In the genomic region with DNA sequence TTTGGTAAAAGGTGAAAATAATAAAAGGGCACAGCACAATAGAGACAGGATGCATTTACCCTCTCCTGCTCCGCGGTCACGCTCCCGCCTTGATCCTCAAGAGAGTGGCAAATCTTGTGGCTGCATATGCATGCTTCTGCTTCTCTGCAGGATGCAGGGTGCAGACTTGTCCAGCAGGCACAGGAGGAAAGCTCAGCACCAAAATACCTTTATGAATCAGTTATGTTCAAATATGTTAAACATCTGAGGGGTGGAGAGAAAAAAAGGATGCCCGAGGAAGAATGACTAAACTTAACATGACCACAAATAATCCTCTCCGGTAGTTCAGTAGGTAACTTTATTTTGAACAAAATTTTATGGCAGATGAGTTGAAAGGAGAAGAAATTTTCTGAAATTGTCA, we compare ENCODE assay signal across 26 cellular contexts.
A peak's percentile ranks its signal among the peaks of the same experiment; 100 is the strongest.
DNase-seq lines count a peak whose midpoint lies in the region; FAIRE-seq and TF ChIP-seq lines count a peak whose summit lies in the region.
"Had no signal": no experiment of that assay in that cellular context is flagged by ENCODE, and none has a peak within 500 bp of the region (broad histone marks: within the 10 kb centered on the region; RNA-seq: fewer than 3 reads in every experiment).

No MANE protein-coding gene starts in this region.

- H3K4me2 ChIP-seq in keratinocyte (ENCODE audit: control insufficient read depth, extremely low read depth, insufficient read depth, low read depth, low read length) (peak overlapping the region; percentile 78), neuronal stem cell (ENCODE audit: insufficient read depth, low read length, poor library complexity, severe bottlenecking) (no peak overlapping the region)

- H4K8ac ChIP-seq in neuronal stem cell (ENCODE audit: low read depth, low read length): no peak overlapping the region

- no CpG with 5 or more reads among the region's 6 CpGs for WGBS in neuronal stem cell (ENCODE audit: extremely low coverage in 2 of 2, insufficient read length in 2 of 2, insufficient replicate concordance in 1 of 2), 2 donors

- H3K23ac ChIP-seq in neuronal stem cell (ENCODE audit: low read depth, low read length, poor library complexity): no peak overlapping the region

- H3K4ac ChIP-seq in neuronal stem cell (ENCODE audit: low read length): no peak overlapping the region

- no peaks in the 10 kb centered on the region for H3K9me3 Mint-ChIP-seq in activated naive CD8-positive, alpha-beta T cell treated with anti-CD3 and anti-CD28 coated beads for 36 hours
- H3K9me3 Mint-ChIP-seq: activated CD4-positive, alpha-beta memory T cell treated with anti-CD3 and anti-CD28 coated beads for 36 hours; activated naive CD4-positive, alpha-beta T cell treated with anti-CD3 and anti-CD28 coated beads, Interleukin-2, amount 10 ng/mL, durations not matched to agents 7 days and 5 days; dendritic cell treated with granulocyte-macrophage colony-stimulating factor and Interleukin-4, amounts not matched to agents 40 ng/mL and 50 ng/mL, for 4 days had no signal

- no peak overlapping the region for H2BK12ac ChIP-seq in neuronal stem cell (ENCODE audit: low read length)

- no peaks in the 10 kb centered on the region for H3K79me2 ChIP-seq in keratinocyte (ENCODE audit: control insufficient read depth, insufficient read depth, low read length)

- H3K27me3 Mint-ChIP-seq in activated naive CD8-positive, alpha-beta T cell treated with anti-CD3 and anti-CD28 coated beads for 36 hours: no peaks in the 10 kb centered on the region
- H3K27me3 Mint-ChIP-seq: activated CD4-positive, alpha-beta memory T cell treated with anti-CD3 and anti-CD28 coated beads for 36 hours; activated naive CD4-positive, alpha-beta T cell treated with anti-CD3 and anti-CD28 coated beads, Interleukin-2, amount 10 ng/mL, durations not matched to agents 7 days and 5 days; activated T-cell treated with anti-CD3 and anti-CD28 coated beads, Interleukin-2, amount 50 U/mL, for 24 hours; CD8-positive, alpha-beta memory T cell; dendritic cell treated with granulocyte-macrophage colony-stimulating factor and Interleukin-4, amounts not matched to agents 40 ng/mL and 50 ng/mL, for 4 days had no signal

- DNase-seq in AG08396 (ENCODE audit: low spot score): peak; percentile 12
- DNase-seq in HPDE6-E6E7 (ENCODE audit: extremely low spot score): peak; percentile 48
- peak; percentile 16 for DNase-seq in amniotic epithelial cell (ENCODE audit: low read depth)
- peak; percentile 76 for DNase-seq in keratinocyte (ENCODE audit: low read depth, low spot score)
- DNase-seq in activated naive CD8-positive, alpha-beta T cell treated with anti-CD3 and anti-CD28 coated beads for 36 hours: no peak
- no peak for DNase-seq in neuronal stem cell (ENCODE audit: low spot score)
- no peak for DNase-seq in NCI-H748 treated with DMSO at 0.1 percent for 48 hours (lab: John Stamatoyannopoulos, UW)
- no peak for DNase-seq in foreskin melanocyte
- DNase-seq: activated CD4-positive, alpha-beta memory T cell treated with anti-CD3 and anti-CD28 coated beads for 36 hours; activated naive CD4-positive, alpha-beta T cell treated with anti-CD3 and anti-CD28 coated beads, Interleukin-2, amount 10 ng/mL, durations not matched to agents 7 days and 5 days; activated T-cell treated with anti-CD3 and anti-CD28 coated beads, Interleukin-2, amount 50 U/mL, for 24 hours; CD8-positive, alpha-beta memory T cell; H7; left ventricle myocardium superior; MM.1S; NCI-H187; NCI-H446 treated with DMSO at 0.1 percent for 48 hours; occipital lobe; right cardiac atrium; Right ventricle myocardium superior; stimulated activated naive CD4-positive, alpha-beta T cell; T-helper 1 cell; transverse colon had no signal

- H3K4me3 Mint-ChIP-seq in activated naive CD8-positive, alpha-beta T cell treated with anti-CD3 and anti-CD28 coated beads for 36 hours: no peak overlapping the region
- H3K4me3 Mint-ChIP-seq: activated CD4-positive, alpha-beta memory T cell treated with anti-CD3 and anti-CD28 coated beads for 36 hours; activated naive CD4-positive, alpha-beta T cell treated with anti-CD3 and anti-CD28 coated beads, Interleukin-2, amount 10 ng/mL, durations not matched to agents 7 days and 5 days; activated T-cell treated with anti-CD3 and anti-CD28 coated beads, Interleukin-2, amount 50 U/mL, for 24 hours; CD8-positive, alpha-beta memory T cell; dendritic cell treated with granulocyte-macrophage colony-stimulating factor and Interleukin-4, amounts not matched to agents 40 ng/mL and 50 ng/mL, for 4 days had no signal

- no peak overlapping the region for H2AK5ac ChIP-seq in neuronal stem cell (ENCODE audit: low read depth, low read length)

- dilution Hi-C loops in keratinocyte (cut with MboI; ENCODE audit: extremely low pct_ligation_motif_present, low sequenced_read_pairs): no loop called here

- peak; percentile 88 for FAIRE-seq in keratinocyte (lab: Jason Lieb, UNC)
- FAIRE-seq: endothelial cell of umbilical vein, GM19239 had no signal

- H3K4me3 ChIP-seq in keratinocyte (ENCODE audit: control insufficient read depth in 2 of 3, extremely low read depth in 1 of 3, insufficient read depth in 2 of 3, low read depth in 1 of 3, low read length in 3 of 3) (peak overlapping the region in 1 of 3 experiments; percentile 29), neuronal stem cell (ENCODE audit: low read length in 2 of 2) (no peak overlapping the region)
- H3K4me3 ChIP-seq: transverse colon had no signal

- H3K4me1 ChIP-seq in keratinocyte (ENCODE audit: control insufficient read depth, extremely low read depth, insufficient read depth, low read length): peaks cover 44% of the 10 kb centered on the region
- peaks cover 0 to 9% of the 10 kb centered on the region in 2 donors for H3K4me1 ChIP-seq in neuronal stem cell (ENCODE audit: control insufficient read depth in 2 of 2, insufficient read depth in 1 of 2, low read depth in 1 of 2, low read length in 2 of 2)
- H3K4me1 ChIP-seq: transverse colon had no signal

- H3K9ac ChIP-seq in keratinocyte (ENCODE audit: control insufficient read depth, extremely low read depth, insufficient read depth, low read length) (peak overlapping the region; percentile 70), neuronal stem cell (ENCODE audit: low read depth, low read length, poor library complexity) (no peak overlapping the region)

- no peaks in the 10 kb centered on the region for H3K4me1 Mint-ChIP-seq in activated naive CD8-positive, alpha-beta T cell treated with anti-CD3 and anti-CD28 coated beads for 36 hours
- H3K4me1 Mint-ChIP-seq: activated naive CD4-positive, alpha-beta T cell treated with anti-CD3 and anti-CD28 coated beads, Interleukin-2, amount 10 ng/mL, durations not matched to agents 7 days and 5 days; CD8-positive, alpha-beta memory T cell had no signal

- no peak overlapping the region for H4K91ac ChIP-seq in neuronal stem cell (ENCODE audit: low read depth, low read length, poor library complexity)

- H3K27ac ChIP-seq in keratinocyte (ENCODE audit: control insufficient read depth, insufficient read depth, low read length): peak overlapping the region; percentile 92
- no peak overlapping the region for H3K27ac ChIP-seq in neuronal stem cell (replicated peaks; ENCODE audit: low read length)
- H3K27ac ChIP-seq: transverse colon had no signal

- H2AFZ ChIP-seq in keratinocyte (ENCODE audit: control insufficient read depth, low read length) (no peak overlapping the region), neuronal stem cell (ENCODE audit: low read length) (no peak overlapping the region)

- H3K36me3 Mint-ChIP-seq in activated naive CD8-positive, alpha-beta T cell treated with anti-CD3 and anti-CD28 coated beads for 36 hours: peaks cover 64% of the 10 kb centered on the region

- no peaks in the 10 kb centered on the region for H3K79me1 ChIP-seq in neuronal stem cell (ENCODE audit: low read depth, low read length)

- no peak overlapping the region for H2BK120ac ChIP-seq in neuronal stem cell (ENCODE audit: low read depth, low read length)

- no peaks in the 10 kb centered on the region for H4K20me1 ChIP-seq in keratinocyte (ENCODE audit: control insufficient read depth, extremely low read depth, insufficient read depth, low read length)

- H3K27me3 ChIP-seq in keratinocyte (ENCODE audit: control insufficient read depth, extremely low read depth, insufficient read depth, low read length) (no peaks in the 10 kb centered on the region), neuronal stem cell (ENCODE audit: control insufficient read depth in 3 of 3, insufficient read depth in 3 of 3, low read depth in 1 of 3, low read length in 3 of 3) (no peaks in the 10 kb centered on the region)
- H3K27me3 ChIP-seq: transverse colon had no signal

- H3K14ac ChIP-seq in neuronal stem cell (ENCODE audit: low read length): no peak overlapping the region

- no peak overlapping the region for H3K27ac Mint-ChIP-seq in activated naive CD8-positive, alpha-beta T cell treated with anti-CD3 and anti-CD28 coated beads for 36 hours
- H3K27ac Mint-ChIP-seq: activated CD4-positive, alpha-beta memory T cell treated with anti-CD3 and anti-CD28 coated beads for 36 hours; activated naive CD4-positive, alpha-beta T cell treated with anti-CD3 and anti-CD28 coated beads, Interleukin-2, amount 10 ng/mL, durations not matched to agents 7 days and 5 days; activated T-cell treated with anti-CD3 and anti-CD28 coated beads, Interleukin-2, amount 50 U/mL, for 24 hours; CD8-positive, alpha-beta memory T cell; dendritic cell treated with granulocyte-macrophage colony-stimulating factor and Interleukin-4, amounts not matched to agents 40 ng/mL and 50 ng/mL, for 4 days had no signal

- no peak overlapping the region for H3K18ac ChIP-seq in neuronal stem cell (ENCODE audit: low read length)

- H3K9me1 ChIP-seq in keratinocyte (ENCODE audit: control insufficient read depth, extremely low read depth, insufficient read depth, low read length): no peaks in the 10 kb centered on the region

- H3K9me3 ChIP-seq in keratinocyte (ENCODE audit: control insufficient read depth, low read depth, low read length) (peaks cover 14% of the 10 kb centered on the region), neuronal stem cell (replicated peaks in 1 of 2; ENCODE audit: control insufficient read depth in 2 of 2, insufficient read depth in 1 of 2, low read depth in 1 of 2, low read length in 2 of 2) (peaks cover 0 to 3% of the 10 kb centered on the region in 2 donors)
- H3K9me3 ChIP-seq: transverse colon had no signal

- no peak overlapping the region for H2BK5ac ChIP-seq in neuronal stem cell (ENCODE audit: low read length)

- TF ChIP-seq CTCF in keratinocyte (optimal IDR thresholded peaks at IDR 0.05 in 1 of 3, IDR thresholded peaks at IDR 0.05 in 1 of 3, conservative IDR thresholded peaks at IDR 0.05 in 1 of 3; ENCODE audit: extremely low read depth in 1 of 3, insufficient read depth in 2 of 3, low read length in 3 of 3): peak; percentile 13 to 46 (median 22)

- H3K36me3 ChIP-seq in keratinocyte (ENCODE audit: control insufficient read depth in 2 of 2, extremely low read depth in 1 of 2, insufficient read depth in 2 of 2, low read length in 2 of 2): peaks cover 0 to 4% of the 10 kb centered on the region in 2 experiments
- H3K36me3 ChIP-seq in neuronal stem cell (replicated peaks in 1 of 2; ENCODE audit: control insufficient read depth in 2 of 2, insufficient read depth in 2 of 2, low read length in 2 of 2): peaks cover 0 to 9% of the 10 kb centered on the region in 2 donors

- H2BK15ac ChIP-seq in neuronal stem cell (ENCODE audit: low read length): no peak overlapping the region

Comparison
In these comparisons a context has a peak if more than half of its experiments do, and no peak if none do; other contexts are left out.
1. DNase-seq: peak in AG08396 (single experiment), HPDE6-E6E7 (single experiment), amniotic epithelial cell (single experiment) and keratinocyte (single experiment); none in activated naive CD8-positive, alpha-beta T cell treated with anti-CD3 and anti-CD28 coated beads for 36 hours (single experiment), neuronal stem cell (single experiment), NCI-H748 treated with DMSO at 0.1 percent for 48 hours (single experiment) and foreskin melanocyte (single experiment).